In genomic region chr2:225165052-225165451, GRCh38 we compare ENCODE assay signal across 18 cellular contexts.
DNase-seq lines count a peak whose midpoint lies in the region; ATAC-seq, FAIRE-seq and TF ChIP-seq lines count a peak whose summit lies in the region.
"Had no signal": no experiment of that assay in that cellular context is flagged by ENCODE, and none has a peak within 500 bp of the region (broad histone marks: within the 10 kb centered on the region; RNA-seq: fewer than 3 reads in every experiment).

No MANE protein-coding gene starts in this region.

- no peak for TF ChIP-seq EP300 in suprapubic skin (IDR thresholded peaks at IDR 0.05)

- POLR2A ChIA-PET in WTC11 (lab: Charles Lee), result no interaction called here

- H3K27ac ChIP-seq in astrocyte (ENCODE audit: low read depth, low read length) (no peak overlapping the region), suprapubic skin (no peak overlapping the region)
- H3K27ac ChIP-seq: left ventricle myocardium inferior, neutrophil had no signal

- no peak for TF ChIP-seq POLR2A in suprapubic skin (IDR thresholded peaks at IDR 0.05)

- H3K9ac ChIP-seq in astrocyte (ENCODE audit: low read length), result no peak overlapping the region

- H3K4me1 ChIP-seq in astrocyte (ENCODE audit: insufficient read depth, low read length) (no peaks in the 10 kb centered on the region), suprapubic skin (no peaks in the 10 kb centered on the region)
- H3K4me1 ChIP-seq: left ventricle myocardium inferior had no signal

- no peaks in the 10 kb centered on the region for H3K9me3 Mint-ChIP-seq in HFFc6
- H3K9me3 Mint-ChIP-seq in astrocyte (ENCODE audit: unreplicated experiment), result no peaks in the 10 kb centered on the region
- no peaks in the 10 kb centered on the region for H3K9me3 Mint-ChIP-seq in WTC11
- H3K9me3 Mint-ChIP-seq: activated CD4-positive, alpha-beta memory T cell treated with anti-CD3 and anti-CD28 coated beads, Interleukin-2, amount 10 ng/mL, durations not matched to agents 7 days and 5 days; activated naive CD4-positive, alpha-beta T cell treated with anti-CD3 and anti-CD28 coated beads, Interleukin-2, amount 10 ng/mL, durations not matched to agents 7 days and 5 days; T-helper 2 cell treated with Interferon-gamma antibody and Interleukin-4, amounts not matched to agents 5 μg/mL and 100 μg/mL, for 36 hours had no signal

- H3K4me2 ChIP-seq in astrocyte (ENCODE audit: low read length), result peak overlapping the region; percentile 12

- FAIRE-seq in astrocyte (lab: Jason Lieb, UNC), result no peak

- H3K27me3 Mint-ChIP-seq in HFFc6 (ENCODE audit: insufficient read depth) (no peaks in the 10 kb centered on the region), astrocyte (ENCODE audit: low read depth, unreplicated experiment) (peaks cover 5% of the 10 kb centered on the region), WTC11 (ENCODE audit: low read depth) (no peaks in the 10 kb centered on the region)

- peak; percentile 23 for DNase-seq in AG08396 (ENCODE audit: low spot score)
- DNase-seq in HFFc6, result peak; percentile 81
- DNase-seq in astrocyte (ENCODE audit: low read depth), result peak; percentile 56
- peak; percentile 58 for DNase-seq in iris pigment epithelial cell (ENCODE audit: low read depth)
- no peak for DNase-seq in SW480 (ENCODE audit: low spot score)
- no peak for DNase-seq in WTC11 (ENCODE audit: low spot score)
- no peak for DNase-seq in suprapubic skin (ENCODE audit: low spot score in 2 of 2)
- DNase-seq: activated CD4-positive, alpha-beta memory T cell treated with anti-CD3 and anti-CD28 coated beads, Interleukin-2, amount 10 ng/mL, durations not matched to agents 7 days and 5 days; activated CD4-positive, CD25-positive, alpha-beta regulatory T cell; activated naive CD4-positive, alpha-beta T cell treated with anti-CD3 and anti-CD28 coated beads, Interleukin-2, amount 10 ng/mL, durations not matched to agents 7 days and 5 days; activated T-cell treated with anti-CD3 and anti-CD28 coated beads, Interleukin-2, amount 50 U/mL, for 1 hour; DMS79 treated with DMSO at 0.1 percent for 48 hours; left ventricle myocardium inferior; NCI-H1417 treated with DMSO at 0.1 percent for 48 hours; stimulated activated CD4-positive, alpha-beta T cell treated with anti-CD3 and anti-CD28 coated beads, Interleukin-15, amount 100 ng/mL, for 24 hours had no signal

- no peaks in the 10 kb centered on the region for H3K9me3 ChIP-seq in astrocyte (ENCODE audit: insufficient read depth, low read depth, low read length)
- no peaks in the 10 kb centered on the region for H3K9me3 ChIP-seq in suprapubic skin
- H3K9me3 ChIP-seq: left ventricle myocardium inferior, neutrophil had no signal

- no peak for ATAC-seq in WTC11
- ATAC-seq in HG03196 (IDR thresholded peaks at IDR 0.05; ENCODE audit: unreplicated experiment), result no peak

- no peaks in the 10 kb centered on the region for H3K79me2 ChIP-seq in astrocyte (ENCODE audit: insufficient read depth, low read length)

- H3K27ac Mint-ChIP-seq in HFFc6, result peak overlapping the region; percentile 75
- no peak overlapping the region for H3K27ac Mint-ChIP-seq in astrocyte (ENCODE audit: unreplicated experiment)
- H3K27ac Mint-ChIP-seq in WTC11, result no peak overlapping the region; the same call in 1 of the 2 replicates
- H3K27ac Mint-ChIP-seq: activated CD4-positive, alpha-beta memory T cell treated with anti-CD3 and anti-CD28 coated beads, Interleukin-2, amount 10 ng/mL, durations not matched to agents 7 days and 5 days; activated naive CD4-positive, alpha-beta T cell treated with anti-CD3 and anti-CD28 coated beads, Interleukin-2, amount 10 ng/mL, durations not matched to agents 7 days and 5 days; T-helper 2 cell treated with Interferon-gamma antibody and Interleukin-4, amounts not matched to agents 5 μg/mL and 100 μg/mL, for 36 hours had no signal

- CTCF ChIA-PET in WTC11 (lab: Charles Lee), result no interaction called here

- no peak overlapping the region for H2AFZ ChIP-seq in astrocyte (ENCODE audit: low read depth, low read length)

- H3K36me3 ChIP-seq in astrocyte (ENCODE audit: insufficient read depth, low read length) (no peaks in the 10 kb centered on the region), suprapubic skin (no peaks in the 10 kb centered on the region)
- H3K36me3 ChIP-seq: left ventricle myocardium inferior, neutrophil had no signal

- H3K4me3 ChIP-seq in astrocyte (ENCODE audit: insufficient read depth, low read depth, low read length) (no peak overlapping the region), suprapubic skin (no peak overlapping the region)
- H3K4me3 ChIP-seq: left ventricle myocardium inferior had no signal

- peaks cover 36% of the 10 kb centered on the region for H3K4me1 Mint-ChIP-seq in HFFc6 (ENCODE audit: low read depth)
- H3K4me1 Mint-ChIP-seq in astrocyte (ENCODE audit: low read depth, unreplicated experiment), result no peaks in the 10 kb centered on the region
- no peaks in the 10 kb centered on the region for H3K4me1 Mint-ChIP-seq in WTC11
- H3K4me1 Mint-ChIP-seq: activated CD4-positive, alpha-beta memory T cell treated with anti-CD3 and anti-CD28 coated beads, Interleukin-2, amount 10 ng/mL, durations not matched to agents 7 days and 5 days; activated naive CD4-positive, alpha-beta T cell treated with anti-CD3 and anti-CD28 coated beads, Interleukin-2, amount 10 ng/mL, durations not matched to agents 7 days and 5 days had no signal

- TF ChIP-seq CTCF in HFFc6 (IDR thresholded peaks at IDR 0.05), result no peak
- TF ChIP-seq CTCF in astrocyte (IDR thresholded peaks at IDR 0.05; ENCODE audit: insufficient read depth, low read depth, low read length), result no peak
- TF ChIP-seq CTCF in WTC11 (IDR thresholded peaks at IDR 0.05), result no peak
- no peak for TF ChIP-seq CTCF in suprapubic skin (IDR thresholded peaks at IDR 0.05)

- no peaks in the 10 kb centered on the region; the same call in 1 of the 2 replicates for H3K36me3 Mint-ChIP-seq in HFFc6 (ENCODE audit: low read depth)
- H3K36me3 Mint-ChIP-seq in astrocyte (ENCODE audit: low read depth, unreplicated experiment), result no peaks in the 10 kb centered on the region
- no peaks in the 10 kb centered on the region for H3K36me3 Mint-ChIP-seq in WTC11
- H3K36me3 Mint-ChIP-seq: activated naive CD4-positive, alpha-beta T cell treated with anti-CD3 and anti-CD28 coated beads, Interleukin-2, amount 10 ng/mL, durations not matched to agents 7 days and 5 days had no signal

- no peaks in the 10 kb centered on the region for H3K27me3 ChIP-seq in astrocyte (ENCODE audit: insufficient read depth, low read length)
- H3K27me3 ChIP-seq in suprapubic skin, result no peaks in the 10 kb centered on the region
- H3K27me3 ChIP-seq: neutrophil had no signal

- H3K4me3 Mint-ChIP-seq in HFFc6 (peak overlapping the region; percentile 72), astrocyte (ENCODE audit: unreplicated experiment) (no peak overlapping the region), WTC11 (no peak overlapping the region)
- H3K4me3 Mint-ChIP-seq: activated CD4-positive, alpha-beta memory T cell treated with anti-CD3 and anti-CD28 coated beads, Interleukin-2, amount 10 ng/mL, durations not matched to agents 7 days and 5 days; activated naive CD4-positive, alpha-beta T cell treated with anti-CD3 and anti-CD28 coated beads, Interleukin-2, amount 10 ng/mL, durations not matched to agents 7 days and 5 days; T-helper 2 cell treated with Interferon-gamma antibody and Interleukin-4, amounts not matched to agents 5 μg/mL and 100 μg/mL, for 36 hours had no signal

- WGBS in suprapubic skin, result 51% methylated on average over 2 of the region's 2 CpGs

- H4K20me1 ChIP-seq in astrocyte (ENCODE audit: insufficient read depth, low read length), result no peaks in the 10 kb centered on the region

TF ChIP-seq in WTC11, 78 proteins besides CTCF, POLR2A, EP300 and RAD21:
- TF ChIP-seq NFATC4 (CRISPR knock-in tag; IDR thresholded peaks at IDR 0.05), result no peak
- TF ChIP-seq ERG (CRISPR knock-in tag; IDR thresholded peaks at IDR 0.05), result no peak
- no peak for TF ChIP-seq KAT7 (CRISPR knock-in tag; IDR thresholded peaks at IDR 0.05; ENCODE audit: borderline replicate concordance)
- TF ChIP-seq RELA (CRISPR knock-in tag; IDR thresholded peaks at IDR 0.05; ENCODE audit: borderline replicate concordance), result no peak
- no peak for TF ChIP-seq NFE2L1 (CRISPR knock-in tag; IDR thresholded peaks at IDR 0.05)
- no peak for TF ChIP-seq IRF1 (CRISPR knock-in tag; IDR thresholded peaks at IDR 0.05)
- no peak for TF ChIP-seq IRF2 (CRISPR knock-in tag; IDR thresholded peaks at IDR 0.05; ENCODE audit: borderline replicate concordance, low read depth)
- TF ChIP-seq E2F4 (CRISPR knock-in tag; IDR thresholded peaks at IDR 0.05; ENCODE audit: borderline replicate concordance, low read depth), result no peak

Comparison
In these comparisons a context has a peak if more than half of its experiments do, and no peak if none do; other contexts are left out.
1. DNase-seq: peak in AG08396 (single experiment), HFFc6 (single experiment), astrocyte (single experiment) and iris pigment epithelial cell (single experiment); none in SW480 (single experiment), WTC11 (single experiment) and suprapubic skin (0 of 2).